In genomic region chr22:33006955-33007318, GRCh38 we compare ENCODE assay signal across 23 cellular contexts. TPM values are rescaled to one million over a fixed set of nuclear protein-coding genes. Genes with fewer than 3 reads are reported as not detected.
"Had no signal": no experiment of that assay in that cellular context is flagged by ENCODE, and none has a peak within 500 bp of the region (broad histone marks: within the 10 kb centered on the region; RNA-seq: fewer than 3 reads in every experiment).

No MANE protein-coding gene starts in this region.

- DNase-seq: Kasumi-1, KG1, MG63, NCI-H1048, NCI-H1436, NCI-H1694, NCI-H187, NCI-H1930, NCI-H2081 treated with DMSO at 0.1 percent for 48 hours, NCI-H2107, NCI-H2171, NCI-H2227 treated with DMSO at 0.1 percent for 48 hours, NCI-H446, NCI-H524 treated with DMSO at 0.1 percent for 48 hours, NCI-H526 treated with DMSO at 0.1 percent for 48 hours, NCI-H774, Peyer's patch, Right ventricle myocardium superior, RPMI8226 had no signal

- H3K27ac ChIP-seq: Peyer's patch, SJSA1 had no signal

- H3K9me3 ChIP-seq: MG63, Peyer's patch, SJSA1 had no signal

- H3K27me3 ChIP-seq: Peyer's patch, SJSA1 had no signal

- H3K4me1 ChIP-seq: Peyer's patch, SJSA1 had no signal

- H3K36me3 ChIP-seq: MG63, Peyer's patch, SJSA1 had no signal

- ATAC-seq: SK-N-SH treated with all-trans-retinoic acid at 6 μM for 48 hours had no signal

- H3K4me3 ChIP-seq: MG63, Peyer's patch, SJSA1 had no signal

RNA-seq across cellular contexts. Expression of gene SYN3, which starts 51.2 kb away (rescaled TPM):
- total RNA-seq: M059J, NCI-H460, Peyer's patch, SJSA1 had no signal
